In the genomic region with DNA sequence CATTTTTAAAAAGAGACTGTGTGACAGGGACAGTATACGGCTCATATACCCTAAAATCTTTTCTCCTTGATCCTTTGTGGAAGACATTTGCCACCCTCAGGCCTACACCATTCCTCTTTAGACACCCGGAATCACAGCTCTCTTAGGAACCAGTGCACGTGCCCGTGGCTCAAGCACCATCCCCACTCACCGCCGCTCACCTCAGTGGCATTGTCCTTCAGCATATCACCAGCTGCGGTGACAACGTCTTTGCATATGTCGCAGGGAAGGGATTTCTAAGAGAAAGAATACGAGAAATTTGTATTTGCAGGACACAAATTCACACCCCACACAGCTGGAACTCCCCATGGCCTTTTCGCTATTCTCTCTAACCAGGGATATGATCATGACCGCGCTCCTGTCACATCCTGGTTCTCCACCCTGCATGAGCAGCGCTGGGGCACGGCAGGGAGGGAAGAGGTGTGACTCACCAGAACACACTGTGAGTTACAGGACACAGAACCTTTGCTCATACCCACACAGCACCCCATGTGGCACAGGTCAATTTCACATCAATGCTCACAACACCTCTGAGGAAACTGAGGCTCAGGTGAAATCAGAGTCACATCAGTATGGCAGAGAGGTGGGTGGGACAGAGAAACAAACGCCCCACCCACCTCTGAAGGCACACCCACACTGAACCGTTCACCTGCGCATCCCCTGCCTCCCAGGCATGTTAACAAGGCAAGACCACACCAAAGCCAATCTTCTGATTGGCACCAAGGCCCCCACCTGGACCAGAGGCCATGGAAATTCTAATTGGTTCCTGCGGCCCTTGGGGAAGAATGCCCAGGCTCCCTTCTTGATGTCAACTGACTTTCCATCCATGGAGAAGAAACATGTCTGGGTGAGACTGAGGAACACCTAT, we compare ENCODE assay signal across 17 cellular contexts. TPM values are rescaled to one million over a fixed set of nuclear protein-coding genes. Genes with fewer than 3 reads are reported as not detected.
DNase-seq lines count a peak whose midpoint lies in the region; ATAC-seq and TF ChIP-seq lines count a peak whose summit lies in the region.
"Had no signal": no experiment of that assay in that cellular context is flagged by ENCODE, and none has a peak within 500 bp of the region (broad histone marks: within the 10 kb centered on the region; RNA-seq: fewer than 3 reads in every experiment).

No MANE protein-coding gene starts in this region.

- no peak overlapping the region for H3K4me3 ChIP-seq in PC-3 (ENCODE audit: low read length)
- H3K4me3 ChIP-seq: smooth muscle cell, upper lobe of right lung had no signal

- 0 out of 2 replicates have a peak overlapping the region, but pooled peaks have one; percentile 37 for H3K4me2 ChIP-seq in PC-3 (ENCODE audit: low read length)
- H3K4me2 ChIP-seq: smooth muscle cell had no signal

- H3K36me3 Mint-ChIP-seq in memory B cell, result peaks cover 36% of the 10 kb centered on the region

- CTCF ChIA-PET in PC-3 (lab: Charles Lee), result interaction anchor here (0.6 kb wide), 1 partner anchor 65 kb away, joined by 3 read pairs; no protein-coding TSS in a partner anchor

- no peaks in the 10 kb centered on the region for H3F3A ChIP-seq in PC-3 (ENCODE audit: low read length, unreplicated experiment)

- POLR2A ChIA-PET in PC-3 (lab: Charles Lee; ENCODE audit: unreplicated experiment), result no interaction called here

- H3K27ac ChIP-seq in PC-3 (ENCODE audit: low read length), result peak overlapping the region; percentile 54
- H3K27ac ChIP-seq: upper lobe of right lung had no signal

- peaks cover 35% of the 10 kb centered on the region for H3K36me3 ChIP-seq in PC-3 (ENCODE audit: low read depth, low read length)

- H3K4me3 Mint-ChIP-seq in memory B cell, result no peak overlapping the region
- H3K4me3 Mint-ChIP-seq: natural killer cell had no signal

- DNase-seq in ACHN (peak; percentile 65), PC-3 (peak; percentile 67), dermis blood vessel endothelial cell (peak; percentile 76), memory B cell (ENCODE audit: low spot score in 2 of 2) (no peak), NCI-H774 (lab: John Stamatoyannopoulos, UW) (no peak)
- no peak for DNase-seq in stimulated activated CD8-positive, alpha-beta memory T cell treated with anti-CD3 and anti-CD28 coated beads, Interleukin-4, amount 100 ng/mL, for 48 hours
- DNase-seq in activated effector memory CD4-positive, alpha-beta T cell treated with anti-CD3 and anti-CD28 coated beads, Interleukin-2, amount 50 U/mL, for 16 hours, result no peak
- DNase-seq: activated CD4-positive, CD25-positive, alpha-beta regulatory T cell; anterior cingulate cortex; GOT3; natural killer cell; NCI-H1436; NCI-H524 treated with DMSO at 0.1 percent for 48 hours; SIG-M5; upper lobe of right lung had no signal

- peak; percentile 25; the same call in 1 of the 2 replicates for TF ChIP-seq CTCF in PC-3 (conservative IDR thresholded peaks at IDR 0.05; ENCODE audit: low read depth, low read length)

- peaks cover 12% of the 10 kb centered on the region for H4K20me1 ChIP-seq in PC-3 (ENCODE audit: low read length)

- H3K27me3 Mint-ChIP-seq in memory B cell, result no peaks in the 10 kb centered on the region

- no peak overlapping the region for H2AFZ ChIP-seq in PC-3 (ENCODE audit: low read length)

- peak overlapping the region; percentile 6 for H3K27ac Mint-ChIP-seq in memory B cell

- no peaks in the 10 kb centered on the region for H3K9me3 ChIP-seq in PC-3 (ENCODE audit: low read length)
- H3K9me3 ChIP-seq: upper lobe of right lung had no signal

- ATAC-seq in PC-3 (peak; percentile 100), memory B cell (ENCODE audit: low read depth) (no peak), HG03342 (IDR thresholded peaks at IDR 0.05; ENCODE audit: unreplicated experiment) (no peak)
- ATAC-seq: natural killer cell, upper lobe of right lung had no signal

- peaks cover 50% of the 10 kb centered on the region for H3K79me2 ChIP-seq in PC-3 (ENCODE audit: low read length)

- H3K4me1 Mint-ChIP-seq in memory B cell, result peaks cover 26% of the 10 kb centered on the region

- no peak overlapping the region for H3K9ac ChIP-seq in PC-3 (ENCODE audit: low read length)

- no peaks in the 10 kb centered on the region for H3K9me2 ChIP-seq in PC-3 (replicated peaks; ENCODE audit: low read length)

- no peaks in the 10 kb centered on the region for H3K9me3 Mint-ChIP-seq in memory B cell
- H3K9me3 Mint-ChIP-seq: natural killer cell had no signal

- no TSS peak for BruUV-seq in PC-3 (replicated peaks; lab: Mats Ljungman, UMichigan)

- intact Hi-C loops in PC-3 (cut with micrococcal nuclease), result loop anchor here (5.0 kb wide), 1 partner anchor 65 kb away; no protein-coding TSS in a partner anchor

- H3K27me3 ChIP-seq in PC-3 (ENCODE audit: low read length), result no peaks in the 10 kb centered on the region
- H3K27me3 ChIP-seq: upper lobe of right lung had no signal

- in situ Hi-C loops in ACHN (cut with HindIII; ENCODE audit: low pct_ligation_motif_present, low pct_unique_long_range_greater_than_20kb, low sequenced_read_pairs), result no loop called here

- H3K4me1 ChIP-seq in PC-3 (ENCODE audit: insufficient read depth, low read length), result peaks cover 13% of the 10 kb centered on the region

RNA-seq across cellular contexts. Expression of a gene that starts 19.2 kb away (rescaled TPM):
- total RNA-seq in PC-3 (2014; rRNA removed), result 334 and 342 TPM in 2 replicates
- 763 and 907 TPM in 2 replicates for total RNA-seq in dermis blood vessel endothelial cell

RNA-seq across cellular contexts. Expression of a gene that starts 58.6 kb away (rescaled TPM):
- total RNA-seq in PC-3 (2014; rRNA removed), result 13.7 and 14.1 TPM in 2 replicates
- total RNA-seq in dermis blood vessel endothelial cell, result 25.1 and 42.2 TPM in 2 replicates

Comparison
In these comparisons a context has a peak if more than half of its experiments do, and no peak if none do; other contexts are left out.
1. DNase-seq: peak in ACHN (single experiment), PC-3 (single experiment) and dermis blood vessel endothelial cell (single experiment); none in memory B cell (0 of 2), stimulated activated CD8-positive, alpha-beta memory T cell treated with anti-CD3 and anti-CD28 coated beads, Interleukin-4, amount 100 ng/mL, for 48 hours (single experiment), activated effector memory CD4-positive, alpha-beta T cell treated with anti-CD3 and anti-CD28 coated beads, Interleukin-2, amount 50 U/mL, for 16 hours (single experiment) and NCI-H774 (single experiment).